ENCODE assay signal across 9 cellular contexts in genomic region chr18:57802166-57802868, GRCh38. TPM values are rescaled to one million over a fixed set of nuclear protein-coding genes. Genes with fewer than 3 reads are reported as not detected.
DNase-seq lines count a peak whose midpoint lies in the region; ATAC-seq, FAIRE-seq and TF ChIP-seq lines count a peak whose summit lies in the region.
"Had no signal": no experiment of that assay in that cellular context is flagged by ENCODE, and none has a peak within 500 bp of the region (broad histone marks: within the 10 kb centered on the region; RNA-seq: fewer than 3 reads in every experiment).

No MANE protein-coding gene starts in this region.

- FAIRE-seq in kidney (lab: Jason Lieb, UNC): no peak

- POLR2A ChIA-PET in CD8-positive, alpha-beta T cell (lab: Charles Lee): no interaction called here

- H3K27me3 ChIP-seq in CD8-positive, alpha-beta T cell (ENCODE audit: insufficient read depth, low read length): peaks cover 11% of the 10 kb centered on the region
- no peaks in the 10 kb centered on the region for H3K27me3 ChIP-seq in thoracic aorta (replicated peaks; ENCODE audit: insufficient read depth)

- peak overlapping the region; percentile 43 to 73 for H3K9ac ChIP-seq in kidney (ENCODE audit: low read length in 2 of 2)

- ATAC-seq in CD8-positive, alpha-beta T cell: no peak
- ATAC-seq in HG02571 (IDR thresholded peaks at IDR 0.05; ENCODE audit: unreplicated experiment): peak; percentile 8
- ATAC-seq in thoracic aorta (ENCODE audit: insufficient number of reproducible peaks, low FRiP score, low read depth): no peak

- H3K27ac Mint-ChIP-seq in CD8-positive, alpha-beta T cell: no peak overlapping the region
- H3K27ac Mint-ChIP-seq in activated naive CD8-positive, alpha-beta T cell treated with anti-CD3 and anti-CD28 coated beads for 36 hours: no peak overlapping the region

- peaks cover 38% of the 10 kb centered on the region for H3K27me3 Mint-ChIP-seq in CD8-positive, alpha-beta T cell (ENCODE audit: low read depth)
- peaks cover 75% of the 10 kb centered on the region for H3K27me3 Mint-ChIP-seq in activated naive CD8-positive, alpha-beta T cell treated with anti-CD3 and anti-CD28 coated beads for 36 hours

- H3K4me1 Mint-ChIP-seq in CD8-positive, alpha-beta T cell (ENCODE audit: low read depth): peaks cover 12% of the 10 kb centered on the region
- peaks cover 17% of the 10 kb centered on the region for H3K4me1 Mint-ChIP-seq in activated naive CD8-positive, alpha-beta T cell treated with anti-CD3 and anti-CD28 coated beads for 36 hours

- no peak overlapping the region for H3K27ac ChIP-seq in CD8-positive, alpha-beta T cell (ENCODE audit: low read depth, low read length)
- H3K27ac ChIP-seq in kidney (ENCODE audit: low read depth in 2 of 2, low read length in 2 of 2) (peak overlapping the region; percentile 79 to 80), thoracic aorta (peak overlapping the region; percentile 96 to 98)

- no peaks in the 10 kb centered on the region for H3K4me1 ChIP-seq in CD8-positive, alpha-beta T cell (ENCODE audit: insufficient read depth, low read length)
- H3K4me1 ChIP-seq in kidney (ENCODE audit: control insufficient read depth in 1 of 2, insufficient read depth in 1 of 2, low read depth in 1 of 2, low read length in 2 of 2) (peaks cover 4 to 10% of the 10 kb centered on the region in 2 donors), thoracic aorta (ENCODE audit: control insufficient read depth in 1 of 2, low read depth in 2 of 2) (peaks cover 25 to 64% of the 10 kb centered on the region in 2 donors)

- H3K9me3 Mint-ChIP-seq in CD8-positive, alpha-beta T cell: no peaks in the 10 kb centered on the region
- H3K9me3 Mint-ChIP-seq in activated naive CD8-positive, alpha-beta T cell treated with anti-CD3 and anti-CD28 coated beads for 36 hours: no peaks in the 10 kb centered on the region

- intact Hi-C loops in CD8-positive, alpha-beta T cell (cut with DNase I, micrococcal nuclease): no loop called here
- intact Hi-C loops in kidney (cut with DNase I): no loop called here

- no peak for DNase-seq in CD8-positive, alpha-beta T cell
- DNase-seq in activated naive CD8-positive, alpha-beta T cell treated with anti-CD3 and anti-CD28 coated beads for 36 hours: peak; percentile 48
- DNase-seq in kidney (no peak), thoracic aorta (ENCODE audit: low spot score) (no peak), NK-92 (lab: John Stamatoyannopoulos, UW; ENCODE audit: unreplicated experiment) (no peak), NCI-H2196 treated with DMSO at 0.1 percent for 48 hours (lab: John Stamatoyannopoulos, UW; ENCODE audit: unreplicated experiment) (no peak), NAMALWA (ENCODE audit: low spot score) (no peak)

- H3K4me3 Mint-ChIP-seq in CD8-positive, alpha-beta T cell: peak overlapping the region; percentile 65
- peak overlapping the region; percentile 81 for H3K4me3 Mint-ChIP-seq in activated naive CD8-positive, alpha-beta T cell treated with anti-CD3 and anti-CD28 coated beads for 36 hours

- peak overlapping the region; percentile 50 for H3K4me3 ChIP-seq in CD8-positive, alpha-beta T cell (ENCODE audit: low read depth, low read length)
- H3K4me3 ChIP-seq in kidney (ENCODE audit: low read length in 2 of 2) (peak overlapping the region; percentile 79 to 82), thoracic aorta (peak overlapping the region; percentile 86)

- H3K36me3 ChIP-seq in CD8-positive, alpha-beta T cell (ENCODE audit: insufficient read depth, low read length): no peaks in the 10 kb centered on the region
- no peaks in the 10 kb centered on the region for H3K36me3 ChIP-seq in kidney (ENCODE audit: control insufficient read depth in 1 of 2, insufficient read depth in 2 of 2, low read length in 2 of 2)
- H3K36me3 ChIP-seq in thoracic aorta: no peaks in the 10 kb centered on the region

- no peak for TF ChIP-seq CTCF in CD8-positive, alpha-beta T cell (IDR thresholded peaks at IDR 0.05)
- TF ChIP-seq CTCF in kidney (IDR thresholded peaks at IDR 0.05; ENCODE audit: borderline replicate concordance, extremely low read depth, insufficient read depth) (no peak), thoracic aorta (IDR thresholded peaks at IDR 0.05) (no peak)

- H3K9me3 ChIP-seq in CD8-positive, alpha-beta T cell (ENCODE audit: low read length): no peaks in the 10 kb centered on the region
- H3K9me3 ChIP-seq in kidney (ENCODE audit: control insufficient read depth in 1 of 2, low read length in 2 of 2) (no peaks in the 10 kb centered on the region), thoracic aorta (no peaks in the 10 kb centered on the region)

- no peaks in the 10 kb centered on the region for H3K36me3 Mint-ChIP-seq in CD8-positive, alpha-beta T cell
- peaks cover 3% of the 10 kb centered on the region for H3K36me3 Mint-ChIP-seq in activated naive CD8-positive, alpha-beta T cell treated with anti-CD3 and anti-CD28 coated beads for 36 hours

- CTCF ChIA-PET in CD8-positive, alpha-beta T cell (lab: Charles Lee): no interaction called here

RNA-seq across cellular contexts. Expression of gene ATP8B1, which starts 0.8 kb away (rescaled TPM):
- not detected for total RNA-seq in CD8-positive, alpha-beta T cell
- total RNA-seq in activated naive CD8-positive, alpha-beta T cell treated with anti-CD3 and anti-CD28 coated beads for 36 hours: 1 to 10 TPM; 1.4 to 1.5 TPM
- total RNA-seq in kidney: 40.8 TPM
- 5.2 TPM for polyA plus RNA-seq in kidney (ENCODE audit: insufficient read depth, low read depth, low replicate concordance)
- 100 to 1,000 TPM in 1 of 2 donors, 10 to 100 TPM in 1; 68.7 to 111 TPM for total RNA-seq in thoracic aorta
- total RNA-seq: mononuclear cell had no signal

Comparison
In these comparisons a context has a peak if more than half of its experiments do, and no peak if none do; other contexts are left out.
1. RNA of gene ATP8B1, which starts 0.8 kb away (total RNA-seq): 68.7 to 111 TPM in thoracic aorta and 40.8 TPM in kidney (single experiment); 1.4 to 1.5 TPM in activated naive CD8-positive, alpha-beta T cell treated with anti-CD3 and anti-CD28 coated beads for 36 hours and not detected in CD8-positive, alpha-beta T cell; every median in the first group is over 10 times any median in the second.
2. Peak in every context shown above with its lines, with median percentiles within 50 percentile points of each other: H3K4me3 ChIP-seq.